In the genomic region with DNA sequence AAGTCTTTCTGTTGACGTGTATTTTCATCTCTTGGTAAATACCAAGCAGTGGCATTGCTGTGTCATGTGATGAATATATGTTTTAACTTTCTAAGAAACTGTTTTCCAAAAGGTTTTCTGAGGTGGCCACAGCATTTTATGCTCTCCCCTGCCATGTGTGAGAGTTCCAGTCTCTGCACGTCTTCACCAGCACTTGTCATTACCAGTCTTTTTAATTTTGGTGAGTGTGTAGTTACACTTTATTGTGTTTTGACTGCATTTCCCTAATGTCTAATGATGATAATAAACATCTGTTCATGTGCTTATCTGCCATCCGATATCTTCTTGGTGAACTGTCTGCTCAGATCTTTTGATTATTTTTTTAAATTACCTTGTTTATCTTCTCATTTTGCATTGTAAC, we compare ENCODE assay signal across 32 cellular contexts. TPM values are rescaled to one million over a fixed set of nuclear protein-coding genes. Genes with fewer than 3 reads are reported as not detected.
"Had no signal": no experiment of that assay in that cellular context is flagged by ENCODE, and none has a peak within 500 bp of the region (broad histone marks: within the 10 kb centered on the region; RNA-seq: fewer than 3 reads in every experiment).

No MANE protein-coding gene starts in this region.

- H3K9ac ChIP-seq: KMS-11 had no signal

- H3K36me3 ChIP-seq: MG63 had no signal

- H3K27me3 ChIP-seq: MG63 had no signal

- H3K4me2 ChIP-seq: KMS-11 had no signal

- H3K27ac ChIP-seq: KMS-11 had no signal

- DNase-seq: Karpas-422, Kasumi-1, MG63, MM.1S, MV-4-11, NCI-H1048, NCI-H1092, NCI-H1105, NCI-H1105 treated with DMSO at 0.1 percent for 48 hours, NCI-H1417, NCI-H1417 treated with DMSO at 0.1 percent for 48 hours, NCI-H1436, NCI-H1436 treated with DMSO at 0.1 percent for 48 hours, NCI-H146, NCI-H1694, NCI-H1694 treated with DMSO at 0.1 percent for 48 hours, NCI-H187, NCI-H187 treated with DMSO at 0.1 percent for 48 hours, NCI-H1930, NCI-H2081, NCI-H2081 treated with DMSO at 0.1 percent for 48 hours, NCI-H2107, NCI-H2171, NCI-H2171 treated with DMSO at 0.1 percent for 48 hours, NCI-H2227 treated with DMSO at 0.1 percent for 48 hours, NCI-H226, NCI-H345, NCI-H446, NCI-H446 treated with DMSO at 0.1 percent for 48 hours, NCI-H510A had no signal

- H3K4me3 ChIP-seq: MG63 had no signal

RNA-seq across cellular contexts. Expression of gene GADD45G, which starts 27.4 kb away (rescaled TPM):
- total RNA-seq: MCF 10A had no signal
